Comparison of ENCODE assay signal across 11 cellular contexts in genomic region chr17:50272246-50272645, GRCh38. TPM values are rescaled to one million over a fixed set of nuclear protein-coding genes. Genes with fewer than 3 reads are reported as not detected.
DNase-seq lines count a peak whose midpoint lies in the region; ATAC-seq, FAIRE-seq and TF ChIP-seq lines count a peak whose summit lies in the region.
"Had no signal": no experiment of that assay in that cellular context is flagged by ENCODE, and none has a peak within 500 bp of the region (broad histone marks: within the 10 kb centered on the region; RNA-seq: fewer than 3 reads in every experiment).

No MANE protein-coding gene starts in this region.

- ATAC-seq in IMR-90 (ENCODE audit: low read depth), result no peak
- no peak for ATAC-seq in natural killer cell treated with Interleukin-12 subunit alpha and Interleukin-12 subunit beta and Interleukin-15 and Interleukin-18, amount 100 ng/mL, for 72 hours
- ATAC-seq in GM19467 (IDR thresholded peaks at IDR 0.05; ENCODE audit: unreplicated experiment), result no peak
- ATAC-seq in GM18858 (IDR thresholded peaks at IDR 0.05; ENCODE audit: unreplicated experiment), result no peak

- TF ChIP-seq POLR2A in IMR-90 (IDR thresholded peaks at IDR 0.05; ENCODE audit: low read depth, low read length), result no peak

- CTCF ChIA-PET in A673 (lab: Charles Lee) (interaction anchor here (0.6 to 1.1 kb wide), 4 partner anchors 67 to 72 kb away, joined by 3 to 7 read pairs (median 6); no protein-coding TSS in a partner anchor), IMR-90 (lab: Yijun Ruan, JAX) (interaction anchor here (0.6 to 1.4 kb wide), 4 partner anchors 23 to 103 kb away, joined by 3 to 4 read pairs (median 4); no protein-coding TSS in a partner anchor)

- peaks cover 55% of the 10 kb centered on the region for H3K27me3 Mint-ChIP-seq in dendritic cell treated with granulocyte-macrophage colony-stimulating factor and Interleukin-4, amounts not matched to agents 40 ng/mL and 50 ng/mL, for 4 days
- peaks cover 19 to 27% of the 10 kb centered on the region in 2 donors for H3K27me3 Mint-ChIP-seq in natural killer cell treated with Interleukin-12 subunit alpha and Interleukin-12 subunit beta and Interleukin-15 and Interleukin-18, amount 100 ng/mL, for 72 hours

- H4K20me1 ChIP-seq in IMR-90 (ENCODE audit: insufficient read depth, low read length), result no peaks in the 10 kb centered on the region

- H3K36me3 Mint-ChIP-seq in dendritic cell treated with granulocyte-macrophage colony-stimulating factor and Interleukin-4, amounts not matched to agents 40 ng/mL and 50 ng/mL, for 4 days (ENCODE audit: low read depth), result no peaks in the 10 kb centered on the region
- H3K36me3 Mint-ChIP-seq in natural killer cell treated with Interleukin-12 subunit alpha and Interleukin-12 subunit beta and Interleukin-15 and Interleukin-18, amount 100 ng/mL, for 72 hours, result no peaks in the 10 kb centered on the region

- DNase-seq in A673 (ENCODE audit: low spot score) (no peak), IMR-90 (no peak), urothelium cell line (ENCODE audit: low spot score) (no peak)
- DNase-seq in natural killer cell treated with Interleukin-12 subunit alpha and Interleukin-12 subunit beta and Interleukin-15 and Interleukin-18, amount 100 ng/mL, for 72 hours (ENCODE audit: low spot score), result no peak
- no peak for DNase-seq in stimulated activated CD4-positive, alpha-beta T cell treated with anti-CD3 and anti-CD28 coated beads, Interleukin-4, amount 100 ng/mL, for 1 hour
- DNase-seq: kidney glomerular epithelial cell, NCI-H226 had no signal

- BruUV-seq in A673 (replicated peaks; lab: Mats Ljungman, UMichigan) (no TSS peak), IMR-90 (replicated peaks; lab: Mats Ljungman, UMichigan) (no TSS peak)

- H3K23ac ChIP-seq in IMR-90 (ENCODE audit: low read depth, low read length), result peak overlapping the region; percentile 99

- H2BK15ac ChIP-seq in IMR-90 (ENCODE audit: low read depth, low read length), result peak overlapping the region; percentile 97; the same call in 2 of the 3 replicates

- H3K9me3 Mint-ChIP-seq in dendritic cell treated with granulocyte-macrophage colony-stimulating factor and Interleukin-4, amounts not matched to agents 40 ng/mL and 50 ng/mL, for 4 days, result no peaks in the 10 kb centered on the region
- no peaks in the 10 kb centered on the region for H3K9me3 Mint-ChIP-seq in natural killer cell treated with Interleukin-12 subunit alpha and Interleukin-12 subunit beta and Interleukin-15 and Interleukin-18, amount 100 ng/mL, for 72 hours

- H2AK5ac ChIP-seq in IMR-90 (ENCODE audit: low read depth, low read length), result peak overlapping the region; percentile 80

- H4K5ac ChIP-seq in IMR-90 (ENCODE audit: low read depth, low read length), result peak overlapping the region; percentile 29

- H4K8ac ChIP-seq in IMR-90 (ENCODE audit: low read depth in 2 of 2, low read length in 2 of 2), result peak overlapping the region; percentile 75 to 96; a peak in 3 of 4 replicates

- POLR2A ChIA-PET in A673 (lab: Charles Lee; ENCODE audit: low non-redundant PET) (no interaction called here), IMR-90 (lab: Charles Lee; ENCODE audit: unreplicated experiment) (interaction anchor here (0.6 to 1.3 kb wide), 3 partner anchors 62 to 77 kb away, joined by 3 to 27 read pairs (median 3); partner anchors contain the start of gene COL1A1)

- peak overlapping the region; percentile 96 for H4K91ac ChIP-seq in IMR-90 (ENCODE audit: insufficient read depth, low read depth, low read length)

- peak overlapping the region; percentile 76 for H3K4me2 ChIP-seq in IMR-90 (ENCODE audit: low read depth, low read length)

- H3K27ac Mint-ChIP-seq in dendritic cell treated with granulocyte-macrophage colony-stimulating factor and Interleukin-4, amounts not matched to agents 40 ng/mL and 50 ng/mL, for 4 days, result peak overlapping the region; percentile 35
- peak overlapping the region in 1 of 2 donors; percentile 61 for H3K27ac Mint-ChIP-seq in natural killer cell treated with Interleukin-12 subunit alpha and Interleukin-12 subunit beta and Interleukin-15 and Interleukin-18, amount 100 ng/mL, for 72 hours

- peak overlapping the region; percentile 79 for H3K18ac ChIP-seq in IMR-90 (ENCODE audit: low read depth, low read length)

- H2BK5ac ChIP-seq in IMR-90 (ENCODE audit: low read depth, low read length, poor library complexity, severe bottlenecking), result peak overlapping the region; percentile 91

- TF ChIP-seq RAD21 in IMR-90 (IDR thresholded peaks at IDR 0.05; ENCODE audit: low read length), result no peak

- H3K9me3 ChIP-seq in A673 (ENCODE audit: low read depth, low read length, poor library complexity, severe bottlenecking) (no peaks in the 10 kb centered on the region), IMR-90 (ENCODE audit: control insufficient read depth, insufficient read depth, low read length) (no peaks in the 10 kb centered on the region)

- H2AK9ac ChIP-seq in IMR-90 (replicated peaks; ENCODE audit: low read depth, low read length, poor library complexity), result peak overlapping the region; percentile 98

- peak overlapping the region; percentile 99 for H2BK120ac ChIP-seq in IMR-90 (ENCODE audit: low read depth, low read length)

- peaks cover 33% of the 10 kb centered on the region for H3K4me1 Mint-ChIP-seq in dendritic cell treated with granulocyte-macrophage colony-stimulating factor and Interleukin-4, amounts not matched to agents 40 ng/mL and 50 ng/mL, for 4 days (ENCODE audit: low read depth)
- peaks cover 8 to 11% of the 10 kb centered on the region in 2 donors for H3K4me1 Mint-ChIP-seq in natural killer cell treated with Interleukin-12 subunit alpha and Interleukin-12 subunit beta and Interleukin-15 and Interleukin-18, amount 100 ng/mL, for 72 hours (ENCODE audit: low read depth in 2 of 2)

- H3K4me3 ChIP-seq in A673 (ENCODE audit: low read depth, low read length, poor library complexity, severe bottlenecking) (peak overlapping the region; percentile 50), IMR-90 (ENCODE audit: insufficient read depth, low read depth, low read length) (no peak overlapping the region; the same call in 1 of the 2 replicates)

- dilution Hi-C loops in IMR-90 (cut with HindIII; ENCODE audit: low sequenced_read_pairs, unreplicated experiment), result no loop called here

- no CpG with 5 or more reads among the region's 7 CpGs for WGBS in IMR-90 (ENCODE audit: extremely low coverage in 2 of 2, insufficient read length in 1 of 2), 2 experiments

- peak overlapping the region; percentile 100 for H3K14ac ChIP-seq in IMR-90 (replicated peaks; ENCODE audit: low read depth, low read length)

- H3K4me1 ChIP-seq in A673 (ENCODE audit: insufficient read depth, low read length, poor library complexity, severe bottlenecking), result peaks cover 10% of the 10 kb centered on the region
- peaks cover 54% of the 10 kb centered on the region for H3K4me1 ChIP-seq in IMR-90 (ENCODE audit: control insufficient read depth, insufficient read depth, low read length)

- H2BK20ac ChIP-seq in IMR-90 (ENCODE audit: low read depth, low read length), result peak overlapping the region; percentile 95

- no peak for FAIRE-seq in urothelium cell line (lab: Jason Lieb, UNC)
- FAIRE-seq: G401.6 had no signal

- H3K56ac ChIP-seq in IMR-90 (ENCODE audit: extremely low read depth, insufficient read depth, low read length), result peak overlapping the region; percentile 97; the same call in 1 of the 2 replicates

- peak overlapping the region; percentile 72 for H3K4me3 Mint-ChIP-seq in dendritic cell treated with granulocyte-macrophage colony-stimulating factor and Interleukin-4, amounts not matched to agents 40 ng/mL and 50 ng/mL, for 4 days
- peak overlapping the region; percentile 87 for H3K4me3 Mint-ChIP-seq in natural killer cell treated with Interleukin-12 subunit alpha and Interleukin-12 subunit beta and Interleukin-15 and Interleukin-18, amount 100 ng/mL, for 72 hours

- H3K4ac ChIP-seq in IMR-90 (ENCODE audit: low read depth, low read length), result peak overlapping the region; percentile 100

- peak overlapping the region; percentile 91 for H2AFZ ChIP-seq in IMR-90 (replicated peaks; ENCODE audit: low read length, poor library complexity)

- intact Hi-C loops in A673 (cut with micrococcal nuclease; ENCODE audit: unreplicated experiment), result no loop called here
- intact Hi-C loops in IMR-90 (cut with micrococcal nuclease), result no loop called here
- intact Hi-C loops in dendritic cell treated with granulocyte-macrophage colony-stimulating factor and Interleukin-4, amounts not matched to agents 40 ng/mL and 50 ng/mL, for 4 days (cut with micrococcal nuclease), result no loop called here

- H3K9me1 ChIP-seq in IMR-90 (ENCODE audit: insufficient read depth, low read length), result peaks cover 42% of the 10 kb centered on the region

- H3K27ac ChIP-seq in A673 (ENCODE audit: low read depth, low read length, poor library complexity, severe bottlenecking) (no peak overlapping the region), IMR-90 (ENCODE audit: insufficient read depth, low read length) (peak overlapping the region; percentile 78)

- H3K36me3 ChIP-seq in A673 (ENCODE audit: insufficient read depth, low read length, poor library complexity, severe bottlenecking), result no peaks in the 10 kb centered on the region
- no peaks in the 10 kb centered on the region for H3K36me3 ChIP-seq in IMR-90 (ENCODE audit: control insufficient read depth, insufficient read depth, low read length)

- H3K79me1 ChIP-seq in IMR-90 (ENCODE audit: low read depth in 1 of 2, low read length in 2 of 2), result peaks cover 17 to 65% of the 10 kb centered on the region in 2 experiments; a peak in 3 of 4 replicates

- H3K27me3 ChIP-seq in A673 (replicated peaks; ENCODE audit: insufficient read depth, low read depth, low read length, poor library complexity) (no peaks in the 10 kb centered on the region), IMR-90 (ENCODE audit: control insufficient read depth, insufficient read depth, low read length) (no peaks in the 10 kb centered on the region)

- peak overlapping the region; percentile 75 for H3K9ac ChIP-seq in IMR-90 (ENCODE audit: low read depth, low read length)

- in situ Hi-C loops in IMR-90 (cut with MboI; ENCODE audit: low sequenced_read_pairs), result loop anchor here (5.0 kb wide), 1 partner anchor 75 kb away; no protein-coding TSS in a partner anchor

- TF ChIP-seq CTCF in A673 (conservative IDR thresholded peaks at IDR 0.05; ENCODE audit: low read depth, low read length), result no peak
- TF ChIP-seq CTCF in IMR-90 (conservative IDR thresholded peaks at IDR 0.05; ENCODE audit: low read depth, low read length), result no peak

RNA-seq across cellular contexts. Expression of gene TMEM92, which starts 2.0 kb away (rescaled TPM):
- total RNA-seq in A673 (2021), result 0.19 TPM in 1 of 2 replicates, not detected in the other
- 0.18 and 0.28 TPM in 2 replicates for total RNA-seq in IMR-90 (2012; rRNA removed)
- polyA plus RNA-seq in IMR-90 (2012; rRNA removed), result 0.86 and 1.7 TPM in 2 replicates
- polyA plus RNA-seq in IMR-90 (2012; cell fraction: cytosol; rRNA removed), result 0.90 and 1.4 TPM in 2 replicates
- 1.0 and 1.1 TPM in 2 replicates for polyA plus RNA-seq in IMR-90 (2012; cell fraction: nucleus; rRNA removed; ENCODE audit: low replicate concordance)
- not detected for total RNA-seq in natural killer cell treated with Interleukin-12 subunit alpha and Interleukin-12 subunit beta and Interleukin-15 and Interleukin-18, amount 100 ng/mL, for 72 hours
